In the genomic region with DNA sequence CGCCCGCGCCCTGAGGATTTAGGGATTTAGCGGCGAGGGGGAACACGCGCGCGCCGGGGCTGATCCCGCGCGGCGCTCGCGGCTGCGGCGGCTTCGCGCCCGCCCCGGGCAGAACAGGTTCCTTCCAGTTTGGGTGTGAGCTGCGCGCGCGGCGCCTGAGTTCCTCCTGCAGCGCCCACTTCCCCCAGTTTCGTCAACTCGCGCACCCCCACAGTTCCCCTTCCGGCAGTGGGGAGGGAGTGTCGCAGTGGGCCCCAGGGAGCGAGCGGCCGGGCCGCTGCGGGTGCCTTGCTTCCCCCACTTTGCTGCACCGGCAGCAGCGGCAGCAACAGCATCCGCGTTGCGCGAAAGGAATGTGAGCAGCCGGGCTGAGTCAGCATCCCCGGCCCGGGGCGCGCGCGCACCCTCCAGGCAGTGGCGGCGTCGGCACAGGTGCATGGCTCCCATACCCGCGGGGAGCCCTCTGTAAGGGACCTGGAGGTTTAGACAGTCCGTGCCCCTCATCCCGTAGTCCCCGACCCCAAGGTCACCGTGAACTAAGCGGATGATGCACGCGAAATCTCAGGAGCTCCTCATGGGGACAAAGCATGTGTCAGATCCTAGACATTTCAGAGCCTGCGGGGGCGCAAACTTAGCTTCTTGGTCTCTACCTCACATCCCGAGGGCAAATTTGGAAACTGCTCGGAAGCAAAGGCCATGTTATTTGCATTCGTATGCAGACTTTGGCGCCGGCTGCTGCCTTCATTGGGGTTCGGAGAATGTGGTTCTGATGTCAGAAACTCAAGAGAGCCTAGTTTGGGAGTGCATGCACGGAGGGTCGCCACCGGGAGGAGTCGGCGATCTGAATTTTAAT, we compare ENCODE assay signal across 8 cellular contexts.
DNase-seq lines count a peak whose midpoint lies in the region; ATAC-seq lines count a peak whose summit lies in the region.

No MANE protein-coding gene starts in this region.

- H3K9me3 Mint-ChIP-seq in memory B cell: no peaks in the 10 kb centered on the region

- H3K4me3 Mint-ChIP-seq in memory B cell: peak overlapping the region; percentile 89

- no peaks in the 10 kb centered on the region for H3K27me3 Mint-ChIP-seq in memory B cell

- ATAC-seq in GM18873 (IDR thresholded peaks at IDR 0.05; ENCODE audit: low FRiP score, unreplicated experiment) (peak; percentile 60), HG03103 (IDR thresholded peaks at IDR 0.05; ENCODE audit: low read depth, unreplicated experiment) (peak; percentile 49), memory B cell (ENCODE audit: low read depth) (peak; percentile 73)

- H3K4me1 Mint-ChIP-seq in memory B cell: peaks cover 30% of the 10 kb centered on the region

- peaks cover 2% of the 10 kb centered on the region for H3K36me3 Mint-ChIP-seq in memory B cell

- H3K27ac Mint-ChIP-seq in memory B cell: peak overlapping the region; percentile 98

- peak; percentile 86 for DNase-seq in AG08395 (ENCODE audit: low spot score)
- DNase-seq in NCI-H510A treated with DMSO at 0.1 percent for 48 hours (lab: John Stamatoyannopoulos, UW): peak; percentile 72
- peak; percentile 82 to 87 for DNase-seq in activated CD4-positive, alpha-beta T cell treated with anti-CD3 and anti-CD28 coated beads, Interleukin-2, amount 50 U/mL, for 4 hours
- DNase-seq in ecto neural progenitor cell (ENCODE audit: low spot score): peak; percentile 91
- peak; percentile 90 to 94 for DNase-seq in memory B cell (ENCODE audit: low spot score in 2 of 2)
- peak; percentile 81 for DNase-seq in stimulated activated CD8-positive, alpha-beta memory T cell treated with anti-CD3 and anti-CD28 coated beads, Interleukin-12 subunit alpha, Interleukin-12 subunit beta, amount 100 ng/mL, for 24 hours (ENCODE audit: extremely low read depth)

Comparison
In these comparisons a context has a peak if more than half of its experiments do, and no peak if none do; other contexts are left out.
1. Peak in every context shown above with its lines: DNase-seq and ATAC-seq.